ENCODE assay signal across 9 cellular contexts in the genomic region with DNA sequence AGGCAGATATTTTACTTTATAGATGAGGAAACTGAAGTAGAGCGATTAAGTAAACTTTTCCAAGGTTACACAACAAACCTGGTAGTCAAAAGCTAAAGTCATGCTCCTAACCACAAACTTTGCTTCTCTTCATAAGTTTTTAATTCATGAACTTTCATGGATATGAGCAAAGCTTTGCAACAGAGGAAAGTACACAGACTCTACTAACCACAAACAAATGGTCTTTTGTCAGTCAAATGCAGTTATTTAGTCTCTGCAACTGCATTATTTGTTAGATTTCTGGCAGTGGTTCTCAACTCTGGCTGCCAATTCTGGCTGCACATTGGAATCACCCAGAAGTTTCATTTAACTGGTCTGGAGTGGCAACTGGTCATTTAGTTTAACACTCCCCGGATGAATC.
DNase-seq lines count a peak whose midpoint lies in the region; ATAC-seq and TF ChIP-seq lines count a peak whose summit lies in the region.
"Had no signal": no experiment of that assay in that cellular context is flagged by ENCODE, and none has a peak within 500 bp of the region (broad histone marks: within the 10 kb centered on the region; RNA-seq: fewer than 3 reads in every experiment).

No MANE protein-coding gene starts in this region.

- DNase-seq in H9 (no peak), RPMI7951 (ENCODE audit: low read depth) (peak; percentile 71), fibroblast of peridontal ligament (ENCODE audit: extremely low read depth) (peak; percentile 94), skeletal muscle cell (ENCODE audit: low read depth) (peak; percentile 48), lower leg skin (ENCODE audit: low spot score in 2 of 2) (no peak), prostate gland (ENCODE audit: low spot score) (no peak)
- DNase-seq in activated naive CD4-positive, alpha-beta T cell treated with anti-CD3 and anti-CD28 coated beads, Interleukin-2, amount 50 U/mL, for 72 hours (ENCODE audit: low spot score in 2 of 2) = no peak
- DNase-seq: NCI-H1092 had no signal

- no peak overlapping the region for H2AFZ ChIP-seq in H9 (ENCODE audit: low read length)
- H2AFZ ChIP-seq: parathyroid adenoma had no signal

- no peak overlapping the region for H3K56ac ChIP-seq in H9 (ENCODE audit: insufficient read length, low read depth, low read length)

- no peak overlapping the region for H4K8ac ChIP-seq in H9 (replicated peaks; ENCODE audit: insufficient read length, low read depth, low read length)

- no peak overlapping the region for H4K91ac ChIP-seq in H9 (ENCODE audit: insufficient read length, low read depth, low read length)

- no peak overlapping the region for H3K4me3 Mint-ChIP-seq in H9

- no peaks in the 10 kb centered on the region for H3K23me2 ChIP-seq in H9 (ENCODE audit: insufficient read length, low read depth, low read length, poor library complexity, severe bottlenecking)

- H4K20me1 ChIP-seq in H9 (ENCODE audit: control insufficient read depth, insufficient read depth, insufficient read length) = no peaks in the 10 kb centered on the region

- no peak overlapping the region for H3K14ac ChIP-seq in H9 (ENCODE audit: insufficient read depth, low read length)

- no peak for ATAC-seq in activated naive CD4-positive, alpha-beta T cell treated with anti-CD3 and anti-CD28 coated beads, Interleukin-2, amount 50 U/mL, for 72 hours

- H4K5ac ChIP-seq in H9 (ENCODE audit: insufficient read length, low read depth, low read length) = no peak overlapping the region

- H2BK12ac ChIP-seq in H9 (ENCODE audit: insufficient read length, low read depth, low read length) = no peak overlapping the region

- H3K27me3 ChIP-seq in H9 (ENCODE audit: insufficient read depth, low read length) (no peaks in the 10 kb centered on the region), prostate gland (replicated peaks; ENCODE audit: insufficient read depth) (no peaks in the 10 kb centered on the region)

- TF ChIP-seq CTCF in H9 (conservative IDR thresholded peaks at IDR 0.05) (no peak), lower leg skin (IDR thresholded peaks at IDR 0.05) (no peak), prostate gland (IDR thresholded peaks at IDR 0.05) (no peak)

- no CpG with 5 or more reads among the region's 2 CpGs for WGBS in H9 (ENCODE audit: extremely low coverage, insufficient read length, low lambda C conversion rate)
- WGBS in lower leg skin, 2 donors = 49 to 63% methylated on average over 2 of the region's 2 CpGs
- WGBS in prostate gland = 70% methylated on average over 2 of the region's 2 CpGs

- intact Hi-C loops in lower leg skin (cut with DNase I; ENCODE audit: low total_unique reads) (no loop called here), prostate gland (cut with DNase I) (no loop called here)

- no peak overlapping the region for H3K27ac ChIP-seq in H9 (ENCODE audit: insufficient read length, low read depth, low read length)
- no peak overlapping the region for H3K27ac ChIP-seq in prostate gland
- H3K27ac ChIP-seq: parathyroid adenoma had no signal

- no peaks in the 10 kb centered on the region for H3K9me3 Mint-ChIP-seq in H9
- no peaks in the 10 kb centered on the region for H3K9me3 Mint-ChIP-seq in activated naive CD4-positive, alpha-beta T cell treated with anti-CD3 and anti-CD28 coated beads, Interleukin-2, amount 50 U/mL, for 72 hours

- H3K27ac Mint-ChIP-seq in H9 = peak overlapping the region in 2 of 3 experiments; percentile 27 to 55; a peak in 1 of 7 replicates
- no peak overlapping the region for H3K27ac Mint-ChIP-seq in activated naive CD4-positive, alpha-beta T cell treated with anti-CD3 and anti-CD28 coated beads, Interleukin-2, amount 50 U/mL, for 72 hours

- TF ChIP-seq POLR2A in lower leg skin (IDR thresholded peaks at IDR 0.05) (no peak), prostate gland (IDR thresholded peaks at IDR 0.05) (no peak)

- H2AK5ac ChIP-seq in H9 (ENCODE audit: insufficient read length, low read length) = no peak overlapping the region

- H3K18ac ChIP-seq in H9 (ENCODE audit: insufficient read length, low read depth, low read length) = no peak overlapping the region

- H2BK120ac ChIP-seq in H9 (ENCODE audit: low read depth, low read length, poor library complexity, severe bottlenecking) = no peak overlapping the region

- H3K4me1 ChIP-seq in H9 (ENCODE audit: insufficient read depth, low read length) (peaks cover 4% of the 10 kb centered on the region; the same call in 1 of the 2 replicates), prostate gland (replicated peaks) (peaks cover 3% of the 10 kb centered on the region)
- H3K4me1 ChIP-seq: parathyroid adenoma had no signal

- H3K4me1 Mint-ChIP-seq in H9 = peaks cover 27 to 36% of the 10 kb centered on the region in 2 experiments

- H2BK20ac ChIP-seq in H9 (ENCODE audit: low read depth, low read length, poor library complexity, severe bottlenecking) = no peak overlapping the region

- H3K27me3 Mint-ChIP-seq in H9 (ENCODE audit: low read depth) = no peaks in the 10 kb centered on the region

- H3K79me2 ChIP-seq in H9 (ENCODE audit: insufficient read depth, low read length) = peaks cover 2% of the 10 kb centered on the region; the same call in 1 of the 2 replicates

- no peak overlapping the region for H3K23ac ChIP-seq in H9 (ENCODE audit: insufficient read length, low read depth, low read length)

- H3K79me1 ChIP-seq in H9 (ENCODE audit: insufficient read depth, low read depth, low read length, poor library complexity, severe bottlenecking) = no peaks in the 10 kb centered on the region

- no peak overlapping the region for H3K4ac ChIP-seq in H9 (ENCODE audit: low read depth, low read length)

- no peak overlapping the region for H2BK5ac ChIP-seq in H9 (ENCODE audit: insufficient read length, low read length)

- H3K9me3 ChIP-seq in H9 (ENCODE audit: control insufficient read depth, low read depth, low read length) (no peaks in the 10 kb centered on the region), prostate gland (no peaks in the 10 kb centered on the region)

- no peak overlapping the region for H3T11ph ChIP-seq in H9 (ENCODE audit: low read length)

- no peak overlapping the region for H3K9ac ChIP-seq in H9 (ENCODE audit: extremely low read depth, insufficient read length, low read length)
- H3K9ac ChIP-seq: parathyroid adenoma had no signal

- H2BK15ac ChIP-seq in H9 (ENCODE audit: low read depth, low read length) = no peak overlapping the region

- H3K36me3 Mint-ChIP-seq in H9 (ENCODE audit: insufficient read depth in 1 of 3, low read depth in 3 of 3) = no peaks in the 10 kb centered on the region
- H3K36me3 Mint-ChIP-seq in activated naive CD4-positive, alpha-beta T cell treated with anti-CD3 and anti-CD28 coated beads, Interleukin-2, amount 50 U/mL, for 72 hours = no peaks in the 10 kb centered on the region

- no peak overlapping the region for H3K4me3 ChIP-seq in skeletal muscle cell (ENCODE audit: low read depth, low read length)
- H3K4me3 ChIP-seq in lower leg skin (ENCODE audit: low read depth, poor library complexity, severe bottlenecking) = no peak overlapping the region
- H3K4me3 ChIP-seq in prostate gland = no peak overlapping the region

- no peaks in the 10 kb centered on the region for H3K36me3 ChIP-seq in prostate gland

- peak overlapping the region; percentile 12 for H3K4me2 ChIP-seq in H9 (ENCODE audit: insufficient read depth, insufficient read length, low read length)

Comparison
In these comparisons a context has a peak if more than half of its experiments do, and no peak if none do; other contexts are left out.
1. DNase-seq: peak in RPMI7951 (single experiment), fibroblast of peridontal ligament (single experiment) and skeletal muscle cell (single experiment); none in H9 (single experiment), activated naive CD4-positive, alpha-beta T cell treated with anti-CD3 and anti-CD28 coated beads, Interleukin-2, amount 50 U/mL, for 72 hours (0 of 2), lower leg skin (0 of 2) and prostate gland (single experiment).
2. H3K27ac Mint-ChIP-seq: peak in H9 (2 of 3); none in activated naive CD4-positive, alpha-beta T cell treated with anti-CD3 and anti-CD28 coated beads, Interleukin-2, amount 50 U/mL, for 72 hours (0 of 2).